Comparison of ENCODE assay signal across 10 cellular contexts in the genomic region with DNA sequence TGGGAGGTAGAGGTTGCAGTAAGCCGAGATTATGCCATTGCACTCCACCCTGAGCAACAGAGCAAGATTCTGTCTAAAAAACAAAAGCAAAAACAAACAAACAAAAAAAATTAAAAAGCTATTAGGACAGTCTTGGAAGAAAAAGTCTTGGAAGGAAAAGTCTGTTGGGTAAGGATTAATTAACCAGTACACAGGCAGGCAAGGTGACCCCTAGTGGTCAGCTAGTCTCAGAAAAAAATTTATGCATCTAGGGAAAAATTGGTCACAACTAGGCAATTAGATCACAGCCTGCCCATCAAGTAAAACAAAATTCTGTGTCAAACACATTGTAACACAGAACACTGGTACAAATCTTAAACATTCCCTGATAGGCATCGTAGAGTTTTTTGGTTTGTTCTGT. TPM values are rescaled to one million over a fixed set of nuclear protein-coding genes. Genes with fewer than 3 reads are reported as not detected.
DNase-seq lines count a peak whose midpoint lies in the region; ATAC-seq, FAIRE-seq and TF ChIP-seq lines count a peak whose summit lies in the region.
"Had no signal": no experiment of that assay in that cellular context is flagged by ENCODE, and none has a peak within 500 bp of the region (broad histone marks: within the 10 kb centered on the region; RNA-seq: fewer than 3 reads in every experiment).

No MANE protein-coding gene starts in this region.

- DNase-seq in NCI-H1417 (lab: John Stamatoyannopoulos, UW) (peak in 2 of 3 experiments; percentile 26 to 31), NCI-H1417 treated with DMSO at 0.1 percent for 48 hours (lab: John Stamatoyannopoulos, UW) (no peak), LNCaP clone FGC (ENCODE audit: low read depth) (no peak), keratinocyte (ENCODE audit: low read depth, low spot score) (no peak)

- no peak overlapping the region for H3K4me3 ChIP-seq in LNCaP clone FGC (ENCODE audit: low read depth, low read length)
- H3K4me3 ChIP-seq in keratinocyte (ENCODE audit: control insufficient read depth in 2 of 3, extremely low read depth in 1 of 3, insufficient read depth in 2 of 3, low read depth in 1 of 3, low read length in 3 of 3), result no peak overlapping the region
- H3K4me3 ChIP-seq: skin epidermis had no signal

- no peaks in the 10 kb centered on the region for H3K9me3 Mint-ChIP-seq in activated T-helper 17 cell treated with anti-CD3 and anti-CD28 coated beads, Interleukin-2, amount 50 U/mL, for 72 hours

- no peaks in the 10 kb centered on the region for H3K4me1 Mint-ChIP-seq in activated T-helper 17 cell treated with anti-CD3 and anti-CD28 coated beads, Interleukin-2, amount 50 U/mL, for 72 hours
- H3K4me1 Mint-ChIP-seq: CD4-positive, CD25-positive, alpha-beta regulatory T cell had no signal

- H3K9me3 ChIP-seq in keratinocyte (ENCODE audit: control insufficient read depth, low read depth, low read length), result no peaks in the 10 kb centered on the region

- TF ChIP-seq CTCF in LNCaP clone FGC (IDR thresholded peaks at IDR 0.05; ENCODE audit: control insufficient read depth, extremely low read depth, insufficient read depth) (peak; percentile 63), keratinocyte (optimal IDR thresholded peaks at IDR 0.05 in 1 of 3, IDR thresholded peaks at IDR 0.05 in 1 of 3, conservative IDR thresholded peaks at IDR 0.05 in 1 of 3; ENCODE audit: extremely low read depth in 1 of 3, insufficient read depth in 2 of 3, low read length in 3 of 3) (peak in 2 of 3 experiments; percentile 48 to 51)

- no peaks in the 10 kb centered on the region for H3K79me2 ChIP-seq in keratinocyte (ENCODE audit: control insufficient read depth, insufficient read depth, low read length)

- H3K27me3 ChIP-seq in keratinocyte (ENCODE audit: control insufficient read depth, extremely low read depth, insufficient read depth, low read length), result no peaks in the 10 kb centered on the region

- no peak overlapping the region for H3K4me2 ChIP-seq in keratinocyte (ENCODE audit: control insufficient read depth, extremely low read depth, insufficient read depth, low read depth, low read length)

- peaks cover 13% of the 10 kb centered on the region for H3K27me3 Mint-ChIP-seq in activated T-helper 17 cell treated with anti-CD3 and anti-CD28 coated beads, Interleukin-2, amount 50 U/mL, for 72 hours

- H3K27ac Mint-ChIP-seq in activated T-helper 17 cell treated with anti-CD3 and anti-CD28 coated beads, Interleukin-2, amount 50 U/mL, for 72 hours, result no peak overlapping the region
- H3K27ac Mint-ChIP-seq: CD4-positive, CD25-positive, alpha-beta regulatory T cell had no signal

- no peaks in the 10 kb centered on the region for H3K9me1 ChIP-seq in keratinocyte (ENCODE audit: control insufficient read depth, extremely low read depth, insufficient read depth, low read length)

- H3K36me3 Mint-ChIP-seq in activated T-helper 17 cell treated with anti-CD3 and anti-CD28 coated beads, Interleukin-2, amount 50 U/mL, for 72 hours (ENCODE audit: low read depth), result no peaks in the 10 kb centered on the region
- H3K36me3 Mint-ChIP-seq: CD4-positive, CD25-positive, alpha-beta regulatory T cell had no signal

- no peaks in the 10 kb centered on the region for H4K20me1 ChIP-seq in keratinocyte (ENCODE audit: control insufficient read depth, extremely low read depth, insufficient read depth, low read length)

- peak overlapping the region; percentile 60 for H3K27ac ChIP-seq in keratinocyte (ENCODE audit: control insufficient read depth, insufficient read depth, low read length)
- H3K27ac ChIP-seq: skin epidermis had no signal

- peaks cover 27% of the 10 kb centered on the region for H3K4me1 ChIP-seq in keratinocyte (ENCODE audit: control insufficient read depth, extremely low read depth, insufficient read depth, low read length)

- FAIRE-seq in keratinocyte (lab: Jason Lieb, UNC), result peak; percentile 46

- dilution Hi-C loops in keratinocyte (cut with MboI; ENCODE audit: extremely low pct_ligation_motif_present, low sequenced_read_pairs), result no loop called here

- no peak overlapping the region for H3K4me3 Mint-ChIP-seq in activated T-helper 17 cell treated with anti-CD3 and anti-CD28 coated beads, Interleukin-2, amount 50 U/mL, for 72 hours
- H3K4me3 Mint-ChIP-seq: CD4-positive, CD25-positive, alpha-beta regulatory T cell had no signal

- ATAC-seq in activated T-helper 17 cell treated with anti-CD3 and anti-CD28 coated beads, Interleukin-2, amount 50 U/mL, for 72 hours (replicated peaks), result peak; percentile 38
- ATAC-seq in HG02852 (IDR thresholded peaks at IDR 0.05; ENCODE audit: unreplicated experiment) (no peak), HG03457 (IDR thresholded peaks at IDR 0.05; ENCODE audit: unreplicated experiment) (no peak), HG03521 (IDR thresholded peaks at IDR 0.05; ENCODE audit: unreplicated experiment) (no peak)

- no peaks in the 10 kb centered on the region for H3K36me3 ChIP-seq in keratinocyte (ENCODE audit: control insufficient read depth in 2 of 2, extremely low read depth in 1 of 2, insufficient read depth in 2 of 2, low read length in 2 of 2)

- H2AFZ ChIP-seq in keratinocyte (ENCODE audit: control insufficient read depth, low read length), result no peak overlapping the region

- H3K9ac ChIP-seq in keratinocyte (ENCODE audit: control insufficient read depth, extremely low read depth, insufficient read depth, low read length), result peak overlapping the region; percentile 28

RNA-seq across cellular contexts. Expression of a gene that starts 6.7 kb away (rescaled TPM):
- 1 to 10 TPM; 2.9 to 9.7 TPM for total RNA-seq in activated T-helper 17 cell treated with anti-CD3 and anti-CD28 coated beads, Interleukin-2, amount 50 U/mL, for 72 hours
- 1.1 to 16.9 TPM (median 2.9 TPM) in 3 replicates for polyA plus RNA-seq in keratinocyte
- polyA plus RNA-seq in keratinocyte (2011; ENCODE audit: low read depth), result 9.1 TPM
- polyA plus RNA-seq in keratinocyte (2011; cell fraction: cytosol; rRNA removed), result 1.2 and 20.5 TPM in 2 replicates
- 9.4 and 15.1 TPM in 2 replicates for polyA plus RNA-seq in keratinocyte (2011; cell fraction: nucleus; rRNA removed)
- polyA plus RNA-seq in keratinocyte (2012; ENCODE audit: low replicate concordance), result 4.1 and 5.1 TPM in 2 replicates
- 0.49 to 5.2 TPM (median 1.2 TPM) in 3 replicates for polyA minus RNA-seq in keratinocyte
- polyA minus RNA-seq in keratinocyte (2011; cell fraction: cytosol; rRNA and poly(A)+ RNA removed), result 1.3 TPM
- 4.1 and 7.8 TPM in 2 replicates for polyA minus RNA-seq in keratinocyte (2011; cell fraction: nucleus; rRNA and poly(A)+ RNA removed)
- total RNA-seq: CD4-positive, CD25-positive, alpha-beta regulatory T cell had no signal
- polyA plus RNA-seq: CD4-positive, CD25-positive, alpha-beta regulatory T cell had no signal

RNA-seq across cellular contexts. Expression of a gene that starts 43.6 kb away (rescaled TPM):
- 10 to 100 TPM; 25.9 to 58.3 TPM for total RNA-seq in activated T-helper 17 cell treated with anti-CD3 and anti-CD28 coated beads, Interleukin-2, amount 50 U/mL, for 72 hours
- polyA plus RNA-seq in keratinocyte, result 51.8 to 93.3 TPM (median 63.6 TPM) in 3 replicates
- polyA plus RNA-seq in keratinocyte (2011; ENCODE audit: low read depth), result 17.5 TPM
- polyA plus RNA-seq in keratinocyte (2011; cell fraction: cytosol; rRNA removed), result 41.5 and 49.7 TPM in 2 replicates
- 113 and 128 TPM in 2 replicates for polyA plus RNA-seq in keratinocyte (2011; cell fraction: nucleus; rRNA removed)
- 26.3 and 80.4 TPM in 2 replicates for polyA plus RNA-seq in keratinocyte (2012; ENCODE audit: low replicate concordance)
- 76.3 to 184 TPM (median 102 TPM) in 3 replicates for polyA minus RNA-seq in keratinocyte
- polyA minus RNA-seq in keratinocyte (2011; cell fraction: cytosol; rRNA and poly(A)+ RNA removed), result 73.7 TPM
- polyA minus RNA-seq in keratinocyte (2011; cell fraction: nucleus; rRNA and poly(A)+ RNA removed), result 81.7 and 90.1 TPM in 2 replicates

Comparison
In these comparisons a context has a peak if more than half of its experiments do, and no peak if none do; other contexts are left out.
1. DNase-seq: peak in NCI-H1417 (2 of 3); none in NCI-H1417 treated with DMSO at 0.1 percent for 48 hours (single experiment), LNCaP clone FGC (single experiment) and keratinocyte (single experiment).